Comparison of ENCODE assay signal across 14 cellular contexts in genomic region chr17:77579717-77580116, GRCh38.
A peak's percentile ranks its signal among the peaks of the same experiment; 100 is the strongest.
DNase-seq lines count a peak whose midpoint lies in the region; ATAC-seq and TF ChIP-seq lines count a peak whose summit lies in the region.
"Had no signal": no experiment of that assay in that cellular context is flagged by ENCODE, and none has a peak within 500 bp of the region (broad histone marks: within the 10 kb centered on the region; RNA-seq: fewer than 3 reads in every experiment).

No MANE protein-coding gene starts in this region.

- peaks cover 51% of the 10 kb centered on the region for H3K4me1 Mint-ChIP-seq in dendritic cell treated with granulocyte-macrophage colony-stimulating factor and Interleukin-4, amounts not matched to agents 40 ng/mL and 50 ng/mL, for 4 days (ENCODE audit: low read depth)
- no peaks in the 10 kb centered on the region; the same call in 1 of the 2 replicates for H3K4me1 Mint-ChIP-seq in HFFc6 (ENCODE audit: low read depth)
- H3K4me1 Mint-ChIP-seq: neural progenitor cell had no signal

- H3K27me3 Mint-ChIP-seq in dendritic cell treated with granulocyte-macrophage colony-stimulating factor and Interleukin-4, amounts not matched to agents 40 ng/mL and 50 ng/mL, for 4 days, result peaks cover 21% of the 10 kb centered on the region
- peaks cover 40% of the 10 kb centered on the region for H3K27me3 Mint-ChIP-seq in HFFc6 (ENCODE audit: insufficient read depth)

- intact Hi-C loops in dendritic cell treated with granulocyte-macrophage colony-stimulating factor and Interleukin-4, amounts not matched to agents 40 ng/mL and 50 ng/mL, for 4 days (cut with micrococcal nuclease), result no loop called here
- intact Hi-C loops in upper lobe of right lung (cut with DNase I), result no loop called here

- peak overlapping the region; percentile 93 for H3K27ac Mint-ChIP-seq in dendritic cell treated with granulocyte-macrophage colony-stimulating factor and Interleukin-4, amounts not matched to agents 40 ng/mL and 50 ng/mL, for 4 days
- no peak overlapping the region for H3K27ac Mint-ChIP-seq in HFFc6
- H3K27ac Mint-ChIP-seq: neural progenitor cell had no signal

- peak overlapping the region; percentile 46 for H3K4me3 Mint-ChIP-seq in dendritic cell treated with granulocyte-macrophage colony-stimulating factor and Interleukin-4, amounts not matched to agents 40 ng/mL and 50 ng/mL, for 4 days
- H3K4me3 Mint-ChIP-seq in HFFc6, result no peak overlapping the region
- H3K4me3 Mint-ChIP-seq: neural progenitor cell had no signal

- no peaks in the 10 kb centered on the region for H3K4me1 ChIP-seq in upper lobe of right lung
- H3K4me1 ChIP-seq: neural progenitor cell had no signal

- no peak overlapping the region for H3K27ac ChIP-seq in upper lobe of right lung
- H3K27ac ChIP-seq: neural progenitor cell, thoracic aorta had no signal

- peak; percentile 36 for DNase-seq in activated effector memory CD4-positive, alpha-beta T cell treated with anti-CD3 and anti-CD28 coated beads, Interleukin-2, amount 50 U/mL, for 16 hours
- DNase-seq in activated effector memory CD4-positive, alpha-beta T cell treated with Interleukin-2 at 50 U/mL for 16 hours, result no peak
- DNase-seq in NOMO-1 (lab: John Stamatoyannopoulos, UW; ENCODE audit: unreplicated experiment in 2 of 2), result peak; percentile 33 to 83
- peak; percentile 33 for DNase-seq in upper lobe of right lung
- no peak for DNase-seq in HFFc6
- no peak for DNase-seq in stimulated activated CD4-positive, alpha-beta T cell treated with anti-CD3 and anti-CD28 coated beads, Interleukin-15, amount 100 ng/mL, for 24 hours
- DNase-seq: activated CD4-positive, CD25-positive, alpha-beta regulatory T cell treated with anti-CD3 and anti-CD28 coated beads, Interleukin-2, amount 50 U/mL, for 72 hours; activated T-cell treated with anti-CD3 and anti-CD28 coated beads, Interleukin-2, amount 50 U/mL, for 1 hour; central memory CD4-positive, alpha-beta T cell; mesendoderm had no signal

- peak; percentile 89 for ATAC-seq in upper lobe of right lung
- ATAC-seq in HG03521 (IDR thresholded peaks at IDR 0.05; ENCODE audit: unreplicated experiment), result no peak

- H3K27me3 ChIP-seq in upper lobe of right lung, result no peaks in the 10 kb centered on the region
- H3K27me3 ChIP-seq: neural progenitor cell had no signal

- H3K9me3 ChIP-seq in upper lobe of right lung, result no peaks in the 10 kb centered on the region
- H3K9me3 ChIP-seq: thoracic aorta had no signal

- TF ChIP-seq CTCF in upper lobe of right lung (IDR thresholded peaks at IDR 0.05) (no peak), HFFc6 (IDR thresholded peaks at IDR 0.05) (no peak)

- H3K36me3 Mint-ChIP-seq in dendritic cell treated with granulocyte-macrophage colony-stimulating factor and Interleukin-4, amounts not matched to agents 40 ng/mL and 50 ng/mL, for 4 days (ENCODE audit: low read depth), result no peaks in the 10 kb centered on the region
- no peaks in the 10 kb centered on the region for H3K36me3 Mint-ChIP-seq in HFFc6 (ENCODE audit: low read depth)

- H3K36me3 ChIP-seq in upper lobe of right lung, result no peaks in the 10 kb centered on the region
- H3K36me3 ChIP-seq: neural progenitor cell, thoracic aorta had no signal

- no peaks in the 10 kb centered on the region for H3K9me3 Mint-ChIP-seq in dendritic cell treated with granulocyte-macrophage colony-stimulating factor and Interleukin-4, amounts not matched to agents 40 ng/mL and 50 ng/mL, for 4 days
- H3K9me3 Mint-ChIP-seq in HFFc6, result no peaks in the 10 kb centered on the region; the same call in 1 of the 2 replicates

- no peak overlapping the region for H3K4me3 ChIP-seq in upper lobe of right lung
- H3K4me3 ChIP-seq: neural progenitor cell, thoracic aorta had no signal

Comparison
In these comparisons a context has a peak if more than half of its experiments do, and no peak if none do; other contexts are left out.
1. DNase-seq: peak in activated effector memory CD4-positive, alpha-beta T cell treated with anti-CD3 and anti-CD28 coated beads, Interleukin-2, amount 50 U/mL, for 16 hours (single experiment), NOMO-1 (2 of 2) and upper lobe of right lung (single experiment); none in activated effector memory CD4-positive, alpha-beta T cell treated with Interleukin-2 at 50 U/mL for 16 hours (single experiment), HFFc6 (single experiment) and stimulated activated CD4-positive, alpha-beta T cell treated with anti-CD3 and anti-CD28 coated beads, Interleukin-15, amount 100 ng/mL, for 24 hours (single experiment).